In genomic region chr4:130478406-130478805, GRCh38 we compare ENCODE assay signal across 16 cellular contexts.
A peak's percentile ranks its signal among the peaks of the same experiment; 100 is the strongest.
DNase-seq lines count a peak whose midpoint lies in the region; ATAC-seq and TF ChIP-seq lines count a peak whose summit lies in the region.
"Had no signal": no experiment of that assay in that cellular context is flagged by ENCODE, and none has a peak within 500 bp of the region (broad histone marks: within the 10 kb centered on the region; RNA-seq: fewer than 3 reads in every experiment).

No MANE protein-coding gene starts in this region.

- H3K27me3 Mint-ChIP-seq in nephron progenitor cell (ENCODE audit: low read depth, poor library complexity) (no peaks in the 10 kb centered on the region), T-helper 17 cell (no peaks in the 10 kb centered on the region)
- H3K27me3 Mint-ChIP-seq: CD4-positive, CD25-positive, alpha-beta regulatory T cell; stimulated activated memory B cell treated with anti-CD40 and anti-IgM and Interleukin-4, amounts not matched to agents 10 μg/mL and 1 μg/mL and 100 μg/mL, for 72 hours had no signal

- no peak for TF ChIP-seq CTCF in NB4 (IDR thresholded peaks at IDR 0.05; ENCODE audit: low read depth, low read length)
- no peak for TF ChIP-seq CTCF in nephron progenitor cell (IDR thresholded peaks at IDR 0.05)

- no peak for ATAC-seq in HG02938 (IDR thresholded peaks at IDR 0.05; ENCODE audit: unreplicated experiment)
- ATAC-seq in T-helper 17 cell = no peak
- no peak for ATAC-seq in GM18498 (IDR thresholded peaks at IDR 0.05; ENCODE audit: unreplicated experiment)
- ATAC-seq in Right ventricle myocardium inferior = no peak
- ATAC-seq: stimulated activated memory B cell treated with anti-CD40 and anti-IgM and Interleukin-4, amounts not matched to agents 10 μg/mL and 1 μg/mL and 100 μg/mL, for 72 hours had no signal

- no peaks in the 10 kb centered on the region for H3K9me3 Mint-ChIP-seq in nephron progenitor cell

- no peak for TF ChIP-seq POLR2A in NB4 (IDR thresholded peaks at IDR 0.05; ENCODE audit: extremely low read depth, insufficient read length)

- H3K36me3 Mint-ChIP-seq in nephron progenitor cell (ENCODE audit: low read depth) (no peaks in the 10 kb centered on the region), T-helper 17 cell (ENCODE audit: low read depth) (no peaks in the 10 kb centered on the region)
- H3K36me3 Mint-ChIP-seq: CD4-positive, CD25-positive, alpha-beta regulatory T cell; stimulated activated memory B cell treated with anti-CD40 and anti-IgM and Interleukin-4, amounts not matched to agents 10 μg/mL and 1 μg/mL and 100 μg/mL, for 72 hours had no signal

- H3K4me1 Mint-ChIP-seq in nephron progenitor cell (peaks cover 22% of the 10 kb centered on the region), T-helper 17 cell (no peaks in the 10 kb centered on the region)
- H3K4me1 Mint-ChIP-seq: CD4-positive, CD25-positive, alpha-beta regulatory T cell; stimulated activated memory B cell treated with anti-CD40 and anti-IgM and Interleukin-4, amounts not matched to agents 10 μg/mL and 1 μg/mL and 100 μg/mL, for 72 hours had no signal

- no peaks in the 10 kb centered on the region for H3K9me3 ChIP-seq in T-helper 17 cell (ENCODE audit: control insufficient read depth, low read length, poor library complexity, severe bottlenecking)

- H3K4me3 ChIP-seq in NB4 (ENCODE audit: low read depth, low read length) = no peak overlapping the region
- H3K4me3 ChIP-seq: cardiac muscle cell, PC-9 had no signal

- DNase-seq in EH (ENCODE audit: low read depth) (peak; percentile 10), NB4 (ENCODE audit: low read depth) (peak; percentile 14), fibroblast of gingiva (ENCODE audit: low read depth) (peak; percentile 73), nephron progenitor cell (no peak), T-helper 17 cell (no peak), Right ventricle myocardium inferior (ENCODE audit: missing footprints) (no peak)
- DNase-seq: activated CD4-positive, alpha-beta T cell treated with anti-CD3 and anti-CD28 coated beads, Interleukin-2, amount 50 U/mL, for 1 hour; CD4-positive, CD25-positive, alpha-beta regulatory T cell; NCI-H1105 treated with DMSO at 0.1 percent for 48 hours; PC-9; stimulated activated CD4-positive, alpha-beta T cell treated with anti-CD3 and anti-CD28 coated beads, Interleukin-4, amount 100 ng/mL, for 1 hour had no signal

- intact Hi-C loops in Right ventricle myocardium inferior (cut with DNase I) = no loop called here

- peak overlapping the region; percentile 52 for H3K27ac Mint-ChIP-seq in nephron progenitor cell
- no peak overlapping the region for H3K27ac Mint-ChIP-seq in T-helper 17 cell
- H3K27ac Mint-ChIP-seq: CD4-positive, CD25-positive, alpha-beta regulatory T cell; stimulated activated memory B cell treated with anti-CD40 and anti-IgM and Interleukin-4, amounts not matched to agents 10 μg/mL and 1 μg/mL and 100 μg/mL, for 72 hours; T-helper 2 cell treated with Interferon-gamma antibody and Interleukin-4, amounts not matched to agents 5 μg/mL and 100 μg/mL, for 36 hours had no signal

- no peak overlapping the region for H3K4me3 Mint-ChIP-seq in nephron progenitor cell
- H3K4me3 Mint-ChIP-seq in T-helper 17 cell = no peak overlapping the region
- H3K4me3 Mint-ChIP-seq: CD4-positive, CD25-positive, alpha-beta regulatory T cell; stimulated activated memory B cell treated with anti-CD40 and anti-IgM and Interleukin-4, amounts not matched to agents 10 μg/mL and 1 μg/mL and 100 μg/mL, for 72 hours; T-helper 2 cell treated with Interferon-gamma antibody and Interleukin-4, amounts not matched to agents 5 μg/mL and 100 μg/mL, for 36 hours had no signal

Comparison
In these comparisons a context has a peak if more than half of its experiments do, and no peak if none do; other contexts are left out.
1. DNase-seq: peak in EH (single experiment), NB4 (single experiment) and fibroblast of gingiva (single experiment); none in nephron progenitor cell (single experiment), T-helper 17 cell (0 of 3) and Right ventricle myocardium inferior (single experiment).